Comparison of ENCODE assay signal across 8 cellular contexts in genomic region chr9:120869360-120869687, GRCh38. TPM values are rescaled to one million over a fixed set of nuclear protein-coding genes. Genes with fewer than 3 reads are reported as not detected.
DNase-seq lines count a peak whose midpoint lies in the region; ATAC-seq and TF ChIP-seq lines count a peak whose summit lies in the region.

No MANE protein-coding gene starts in this region.

- peaks cover 79% of the 10 kb centered on the region for H3K36me3 Mint-ChIP-seq in stimulated activated naive CD8-positive, alpha-beta T cell treated with anti-CD3 and anti-CD28 coated beads, Interleukin-15, Interleukin-2, amounts not matched to agents 100 ng/mL and 50 ng/mL, for 24 hours (ENCODE audit: low read depth)
- H3K36me3 Mint-ChIP-seq in chondrocyte (ENCODE audit: low read depth), result peaks cover 31% of the 10 kb centered on the region

- H3K27ac Mint-ChIP-seq in stimulated activated naive CD8-positive, alpha-beta T cell treated with anti-CD3 and anti-CD28 coated beads, Interleukin-15, Interleukin-2, amounts not matched to agents 100 ng/mL and 50 ng/mL, for 24 hours, result peak overlapping the region; percentile 95
- H3K27ac Mint-ChIP-seq in chondrocyte (ENCODE audit: unreplicated experiment), result peak overlapping the region; percentile 88

- no peaks in the 10 kb centered on the region for H3K36me3 ChIP-seq in mucosa of descending colon (ENCODE audit: low read depth)
- peaks cover 0 to 9% of the 10 kb centered on the region in 2 donors for H3K36me3 ChIP-seq in vagina

- no peak for ATAC-seq in stimulated activated naive CD8-positive, alpha-beta T cell treated with anti-CD3 and anti-CD28 coated beads, Interleukin-15, Interleukin-2, amounts not matched to agents 100 U/mL and 50 U/mL, for 24 hours
- ATAC-seq in mucosa of descending colon, result no peak

- H3K4me1 ChIP-seq in mucosa of descending colon (ENCODE audit: low read depth), result peaks cover 9% of the 10 kb centered on the region
- peaks cover 13% of the 10 kb centered on the region for H3K4me1 ChIP-seq in vagina

- peaks cover 55% of the 10 kb centered on the region for H3K4me1 Mint-ChIP-seq in stimulated activated naive CD8-positive, alpha-beta T cell treated with anti-CD3 and anti-CD28 coated beads, Interleukin-15, Interleukin-2, amounts not matched to agents 100 ng/mL and 50 ng/mL, for 24 hours (ENCODE audit: low read depth)
- peaks cover 40% of the 10 kb centered on the region for H3K4me1 Mint-ChIP-seq in chondrocyte (ENCODE audit: low read depth)

- H3K4me3 Mint-ChIP-seq in stimulated activated naive CD8-positive, alpha-beta T cell treated with anti-CD3 and anti-CD28 coated beads, Interleukin-15, Interleukin-2, amounts not matched to agents 100 ng/mL and 50 ng/mL, for 24 hours, result peak overlapping the region; percentile 88
- peak overlapping the region; percentile 64 for H3K4me3 Mint-ChIP-seq in chondrocyte (ENCODE audit: unreplicated experiment)

- H3K27me3 Mint-ChIP-seq in stimulated activated naive CD8-positive, alpha-beta T cell treated with anti-CD3 and anti-CD28 coated beads, Interleukin-15, Interleukin-2, amounts not matched to agents 100 ng/mL and 50 ng/mL, for 24 hours, result no peaks in the 10 kb centered on the region
- H3K27me3 Mint-ChIP-seq in chondrocyte (ENCODE audit: low read depth), result no peaks in the 10 kb centered on the region

- peak overlapping the region; percentile 91 for H3K27ac ChIP-seq in vagina

- TF ChIP-seq POLR2A in vagina (IDR thresholded peaks at IDR 0.05), result no peak

- TF ChIP-seq CTCF in chondrocyte (IDR thresholded peaks at IDR 0.05), result peak; percentile 39
- TF ChIP-seq CTCF in mucosa of descending colon (IDR thresholded peaks at IDR 0.05), result no peak
- TF ChIP-seq CTCF in vagina (IDR thresholded peaks at IDR 0.05), result no peak

- DNase-seq in stimulated activated naive CD8-positive, alpha-beta T cell treated with anti-CD3 and anti-CD28 coated beads, Interleukin-15, Interleukin-2, amounts not matched to agents 100 U/mL and 50 U/mL, for 24 hours, result no peak
- DNase-seq in chondrocyte (ENCODE audit: low spot score) (no peak), mucosa of descending colon (no peak), vagina (ENCODE audit: extremely low spot score in 2 of 2) (no peak), dedifferentiated amniotic fluid mesenchymal stem cell (ENCODE audit: extremely low spot score) (no peak), hepatic stellate cell (ENCODE audit: low spot score) (no peak), epidermal melanocyte (ENCODE audit: insufficient read length, low spot score) (no peak)

- intact Hi-C loops in mucosa of descending colon (cut with DNase I, micrococcal nuclease), result no loop called here
- intact Hi-C loops in vagina (cut with DNase I), result loop anchor here (5.0 to 10.0 kb wide), 2 partner anchors 68 to 205 kb away; partner anchors contain the start of gene CNTRL

- H3K9me3 ChIP-seq in mucosa of descending colon, result no peaks in the 10 kb centered on the region
- no peaks in the 10 kb centered on the region for H3K9me3 ChIP-seq in vagina

- H3K4me3 ChIP-seq in mucosa of descending colon (peak overlapping the region; percentile 40), vagina (peak overlapping the region; percentile 40 to 53)

- H3K27me3 ChIP-seq in vagina, result no peaks in the 10 kb centered on the region

- no peaks in the 10 kb centered on the region for H3K9me3 Mint-ChIP-seq in stimulated activated naive CD8-positive, alpha-beta T cell treated with anti-CD3 and anti-CD28 coated beads, Interleukin-15, Interleukin-2, amounts not matched to agents 100 ng/mL and 50 ng/mL, for 24 hours
- H3K9me3 Mint-ChIP-seq in chondrocyte (ENCODE audit: low read depth), result no peaks in the 10 kb centered on the region

RNA-seq across cellular contexts. Expression of gene PHF19, which starts 7.7 kb away (rescaled TPM):
- total RNA-seq in chondrocyte, result 73.5 to 115 TPM (median 77.8 TPM) in 3 replicates
- 10 to 100 TPM in 2 of 3 donors, 1 to 10 TPM in 1; 9.8 to 33.6 (median 26.6) TPM for total RNA-seq in mucosa of descending colon
- 44.9 TPM for total RNA-seq in vagina

RNA-seq across cellular contexts. Expression of gene PSMD5, which starts 26.6 kb away (rescaled TPM):
- 48.1 to 64.2 TPM (median 54.3 TPM) in 3 replicates for total RNA-seq in chondrocyte
- 10 to 100 TPM; 30.1 to 46.9 (median 32.3) TPM for total RNA-seq in mucosa of descending colon
- 27.5 TPM for total RNA-seq in vagina

RNA-seq across cellular contexts. Expression of gene TRAF1, which starts 57.3 kb away (rescaled TPM):
- total RNA-seq in chondrocyte (10.0 to 11.3 TPM (median 10.8 TPM) in 3 replicates), mucosa of descending colon (1 to 10 TPM; 2.9 to 5.5 (median 3.8) TPM), vagina (6.9 TPM)
